1 cellular context compared by ENCODE assay signal in genomic region chr5:90529234-90529938, GRCh38.
A peak's percentile ranks its signal among the peaks of the same experiment; 100 is the strongest.
TF ChIP-seq lines count a peak whose summit lies in the region.

LYSMD3 (minus strand) TSS chr5:90529584; CDS start chr5:90525289, 4,295 bp downstream.

TF ChIP-seq in HepG2, 621 proteins besides CTCF, POLR2A, EP300 and RAD21 (continued from another document):
- TF ChIP-seq, protein P1, sequence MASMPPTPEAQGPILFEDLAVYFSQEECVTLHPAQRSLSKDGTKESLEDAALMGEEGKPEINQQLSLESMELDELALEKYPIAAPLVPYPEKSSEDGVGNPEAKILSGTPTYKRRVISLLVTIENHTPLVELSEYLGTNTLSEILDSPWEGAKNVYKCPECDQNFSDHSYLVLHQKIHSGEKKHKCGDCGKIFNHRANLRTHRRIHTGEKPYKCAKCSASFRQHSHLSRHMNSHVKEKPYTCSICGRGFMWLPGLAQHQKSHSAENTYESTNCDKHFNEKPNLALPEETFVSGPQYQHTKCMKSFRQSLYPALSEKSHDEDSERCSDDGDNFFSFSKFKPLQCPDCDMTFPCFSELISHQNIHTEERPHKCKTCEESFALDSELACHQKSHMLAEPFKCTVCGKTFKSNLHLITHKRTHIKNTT (CRISPR knock-in tag; IDR thresholded peaks at IDR 0.05): no peak
- TF ChIP-seq ZBTB34 (CRISPR knock-in tag; IDR thresholded peaks at IDR 0.05) (no peak), CENPT (CRISPR knock-in tag; IDR thresholded peaks at IDR 0.05; ENCODE audit: low read depth) (no peak), RFX3 (CRISPR knock-in tag; IDR thresholded peaks at IDR 0.05) (no peak), HNRNPK (IDR thresholded peaks at IDR 0.05; ENCODE audit: low read depth, low read length, poor library complexity, severe bottlenecking) (peak; percentile 42), ZNF335 (CRISPR knock-in tag; IDR thresholded peaks at IDR 0.05) (no peak), ZMAT3 (CRISPR knock-in tag; conservative IDR thresholded peaks at IDR 0.05) (peak; percentile 75; the same call in 1 of the 2 replicates), GABPA (IDR thresholded peaks at IDR 0.05; ENCODE audit: low read depth, low read length) (no peak; the same call in 1 of the 2 replicates), GABPA (CRISPR knock-in tag; IDR thresholded peaks at IDR 0.05; ENCODE audit: low read depth) (no peak; the same call in 1 of the 2 replicates), ELK4 (CRISPR knock-in tag; IDR thresholded peaks at IDR 0.05; ENCODE audit: borderline replicate concordance) (no peak), RERE (CRISPR knock-in tag; IDR thresholded peaks at IDR 0.05; ENCODE audit: low read depth) (no peak), ZNF354B (CRISPR knock-in tag; IDR thresholded peaks at IDR 0.05) (no peak), SPEN (CRISPR knock-in tag; IDR thresholded peaks at IDR 0.05; ENCODE audit: low read depth) (peak; percentile 94), CREB1 (IDR thresholded peaks at IDR 0.05) (peak; percentile 84), CREB1 (CRISPR knock-in tag; IDR thresholded peaks at IDR 0.05) (peak; percentile 91), SKIL (CRISPR knock-in tag; IDR thresholded peaks at IDR 0.05; ENCODE audit: borderline replicate concordance) (peak; percentile 81), SOX13 (IDR thresholded peaks at IDR 0.05) (0 out of 2 replicates have a peak, but pooled peaks have one; percentile 20), SOX13 (CRISPR knock-in tag; conservative IDR thresholded peaks at IDR 0.05 in 1 of 2, IDR thresholded peaks at IDR 0.05 in 1 of 2) (no peak), ZNF382 (CRISPR knock-in tag; IDR thresholded peaks at IDR 0.05; ENCODE audit: borderline replicate concordance) (no peak), ZNF629 (CRISPR knock-in tag; conservative IDR thresholded peaks at IDR 0.05) (no peak), ZFP62 (CRISPR knock-in tag; IDR thresholded peaks at IDR 0.05) (no peak), ZC3H13 (CRISPR knock-in tag; IDR thresholded peaks at IDR 0.05) (peak; percentile 40; the same call in 1 of the 2 replicates), MXI1 (IDR thresholded peaks at IDR 0.05; ENCODE audit: borderline replicate concordance, low read depth, low read length) (0 out of 3 replicates have a peak, but pooled peaks have one; percentile 41), ADNP (CRISPR knock-in tag; IDR thresholded peaks at IDR 0.05) (no peak), CCAR2 (optimal IDR thresholded peaks at IDR 0.05; ENCODE audit: low read depth, low read length) (no peak), SMC3 (IDR thresholded peaks at IDR 0.05; ENCODE audit: low read length) (no peak)
- TF ChIP-seq, protein P2, sequence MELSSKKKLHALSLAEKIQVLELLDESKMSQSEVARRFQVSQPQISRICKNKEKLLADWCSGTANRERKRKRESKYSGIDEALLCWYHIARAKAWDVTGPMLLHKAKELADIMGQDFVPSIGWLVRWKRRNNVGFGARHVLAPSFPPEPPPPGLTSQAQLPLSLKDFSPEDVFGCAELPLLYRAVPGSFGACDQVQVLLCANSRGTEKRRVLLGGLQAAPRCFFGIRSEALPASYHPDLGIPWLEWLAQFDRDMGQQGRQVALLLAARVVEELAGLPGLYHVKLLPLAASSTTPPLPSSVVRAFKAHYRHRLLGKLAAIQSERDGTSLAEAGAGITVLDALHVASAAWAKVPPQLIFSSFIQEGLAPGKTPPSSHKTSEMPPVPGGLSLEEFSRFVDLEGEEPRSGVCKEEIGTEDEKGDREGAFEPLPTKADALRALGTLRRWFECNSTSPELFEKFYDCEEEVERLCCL (CRISPR knock-in tag; IDR thresholded peaks at IDR 0.05; ENCODE audit: borderline replicate concordance): no peak
- TF ChIP-seq, protein P3, sequence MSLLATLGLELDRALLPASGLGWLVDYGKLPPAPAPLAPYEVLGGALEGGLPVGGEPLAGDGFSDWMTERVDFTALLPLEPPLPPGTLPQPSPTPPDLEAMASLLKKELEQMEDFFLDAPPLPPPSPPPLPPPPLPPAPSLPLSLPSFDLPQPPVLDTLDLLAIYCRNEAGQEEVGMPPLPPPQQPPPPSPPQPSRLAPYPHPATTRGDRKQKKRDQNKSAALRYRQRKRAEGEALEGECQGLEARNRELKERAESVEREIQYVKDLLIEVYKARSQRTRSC (CRISPR knock-in tag; IDR thresholded peaks at IDR 0.05; ENCODE audit: low read depth): peak; percentile 92; the same call in 1 of the 2 replicates
- TF ChIP-seq, protein P4, sequence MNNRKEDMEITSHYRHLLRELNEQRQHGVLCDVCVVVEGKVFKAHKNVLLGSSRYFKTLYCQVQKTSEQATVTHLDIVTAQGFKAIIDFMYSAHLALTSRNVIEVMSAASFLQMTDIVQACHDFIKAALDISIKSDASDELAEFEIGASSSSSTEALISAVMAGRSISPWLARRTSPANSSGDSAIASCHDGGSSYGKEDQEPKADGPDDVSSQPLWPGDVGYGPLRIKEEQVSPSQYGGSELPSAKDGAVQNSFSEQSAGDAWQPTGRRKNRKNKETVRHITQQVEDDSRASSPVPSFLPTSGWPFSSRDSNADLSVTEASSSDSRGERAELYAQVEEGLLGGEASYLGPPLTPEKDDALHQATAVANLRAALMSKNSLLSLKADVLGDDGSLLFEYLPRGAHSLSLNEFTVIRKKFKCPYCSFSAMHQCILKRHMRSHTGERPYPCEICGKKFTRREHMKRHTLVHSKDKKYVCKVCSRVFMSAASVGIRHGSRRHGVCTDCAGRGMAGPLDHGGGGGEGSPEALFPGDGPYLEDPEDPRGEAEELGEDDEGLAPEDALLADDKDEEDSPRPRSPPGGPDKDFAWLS (CRISPR knock-in tag; IDR thresholded peaks at IDR 0.05; ENCODE audit: borderline replicate concordance): 0 out of 2 replicates have a peak, but pooled peaks have one; percentile 32
TF ChIP-seq in HepG2: peak in this region for 250.
